ENCODE assay signal across 10 cellular contexts in the genomic region with DNA sequence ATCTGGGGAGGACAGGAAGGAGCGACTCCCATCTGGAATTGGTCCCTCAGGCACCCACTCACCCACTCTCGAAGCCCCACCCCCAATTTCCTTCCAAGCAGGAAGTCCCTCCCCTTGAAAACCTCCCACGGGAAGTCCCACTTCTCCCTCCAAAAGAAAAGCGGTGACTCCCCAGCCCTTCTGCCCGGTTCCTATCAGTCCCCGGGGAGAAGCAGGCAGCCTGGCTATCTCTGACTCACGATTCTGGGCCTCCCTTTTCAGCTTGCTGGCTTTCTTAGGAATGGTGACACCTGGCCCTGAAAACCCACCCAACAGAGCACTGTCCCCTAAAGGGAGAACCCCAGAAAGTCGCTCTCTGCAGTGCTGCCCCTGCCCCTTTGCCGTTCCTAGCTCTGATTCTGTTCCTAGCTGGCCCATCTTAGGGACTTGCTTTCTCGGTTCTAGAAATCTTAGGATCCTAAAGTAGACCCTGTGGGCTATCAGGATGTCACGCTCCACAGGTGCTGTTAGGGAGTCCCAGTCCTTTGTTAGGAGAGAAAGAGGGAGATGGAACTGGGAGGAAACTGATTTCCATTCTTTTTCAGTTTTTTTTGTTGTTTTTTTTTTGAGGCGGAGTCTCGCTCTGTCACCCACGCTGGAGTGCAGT. TPM values are rescaled to one million over a fixed set of nuclear protein-coding genes. Genes with fewer than 3 reads are reported as not detected.
DNase-seq lines count a peak whose midpoint lies in the region; ATAC-seq, FAIRE-seq and TF ChIP-seq lines count a peak whose summit lies in the region.
"Had no signal": no experiment of that assay in that cellular context is flagged by ENCODE, and none has a peak within 500 bp of the region (broad histone marks: within the 10 kb centered on the region; RNA-seq: fewer than 3 reads in every experiment).

No MANE protein-coding gene starts in this region.

- CTCF ChIA-PET in Calu3 (lab: Charles Lee) = no interaction called here

- in situ Hi-C loops in ACHN (cut with HindIII; ENCODE audit: low pct_ligation_motif_present, low pct_unique_long_range_greater_than_20kb, low sequenced_read_pairs) = no loop called here
- in situ Hi-C loops in GM13977 (cut with MboI; ENCODE audit: low pct_unique_long_range_greater_than_20kb, low sequenced_read_pairs, unreplicated experiment) = no loop called here

- peak; percentile 19 for DNase-seq in ACHN
- no peak for DNase-seq in HFFc6
- DNase-seq in bronchial epithelial cell (ENCODE audit: low read depth) = peak; percentile 61
- no peak for DNase-seq in mesothelial cell of epicardium (ENCODE audit: low spot score in 2 of 2, unreplicated experiment in 2 of 2)
- no peak for DNase-seq in GM13977 (ENCODE audit: low spot score)
- no peak for DNase-seq in Calu3

- H3K27ac Mint-ChIP-seq in HFFc6 (0 out of 2 replicates have a peak overlapping the region, but pooled peaks have one; percentile 13), mesothelial cell of epicardium (peak overlapping the region; percentile 56), Calu3 (ENCODE audit: unreplicated experiment) (no peak overlapping the region)

- intact Hi-C loops in Calu3 (cut with micrococcal nuclease; ENCODE audit: unreplicated experiment) = no loop called here

- ATAC-seq in GM19463 (IDR thresholded peaks at IDR 0.05; ENCODE audit: unreplicated experiment) (no peak), HG03139 (IDR thresholded peaks at IDR 0.05; ENCODE audit: unreplicated experiment) (no peak)

- H3K4me1 Mint-ChIP-seq in HFFc6 (ENCODE audit: low read depth) (peaks cover 21% of the 10 kb centered on the region), mesothelial cell of epicardium (peaks cover 27% of the 10 kb centered on the region), Calu3 (ENCODE audit: low read depth, unreplicated experiment) (peaks cover 16% of the 10 kb centered on the region)

- no peak for FAIRE-seq in bronchial epithelial cell (lab: Jason Lieb, UNC)
- FAIRE-seq: colon had no signal

- TF ChIP-seq CTCF in HFFc6 (IDR thresholded peaks at IDR 0.05) (no peak), bronchial epithelial cell (IDR thresholded peaks at IDR 0.05; ENCODE audit: insufficient read depth, low read length, severe bottlenecking) (no peak), mesothelial cell of epicardium (IDR thresholded peaks at IDR 0.05; ENCODE audit: unreplicated experiment) (no peak), GM13977 (IDR thresholded peaks at IDR 0.05; ENCODE audit: extremely low read depth, insufficient read depth, missing control alignments) (no peak), Calu3 (IDR thresholded peaks at IDR 0.05; ENCODE audit: unreplicated experiment) (no peak)

- BruUV-seq in Calu3 (replicated peaks; lab: Mats Ljungman, UMichigan) = no TSS peak

- no peaks in the 10 kb centered on the region; the same call in 1 of the 2 replicates for H3K27me3 Mint-ChIP-seq in HFFc6 (ENCODE audit: insufficient read depth)
- H3K27me3 Mint-ChIP-seq in mesothelial cell of epicardium (ENCODE audit: low read depth) = no peaks in the 10 kb centered on the region
- no peaks in the 10 kb centered on the region for H3K27me3 Mint-ChIP-seq in Calu3 (ENCODE audit: unreplicated experiment)

- no peak overlapping the region for H3K4me3 ChIP-seq in bronchial epithelial cell (ENCODE audit: low read depth, low read length)

- H3K36me3 Mint-ChIP-seq in HFFc6 (ENCODE audit: low read depth) = peaks cover 10% of the 10 kb centered on the region; the same call in 1 of the 2 replicates
- peaks cover 9% of the 10 kb centered on the region for H3K36me3 Mint-ChIP-seq in mesothelial cell of epicardium
- peaks cover 13% of the 10 kb centered on the region for H3K36me3 Mint-ChIP-seq in Calu3 (ENCODE audit: insufficient read depth, unreplicated experiment)

- no peaks in the 10 kb centered on the region for H3K27me3 ChIP-seq in bronchial epithelial cell (ENCODE audit: control insufficient read depth, insufficient read depth, low read length)

- H3K36me3 ChIP-seq in bronchial epithelial cell (ENCODE audit: control insufficient read depth, insufficient read depth, low read length) = peaks cover 5% of the 10 kb centered on the region

- H3K9me3 Mint-ChIP-seq in HFFc6 (no peaks in the 10 kb centered on the region), mesothelial cell of epicardium (no peaks in the 10 kb centered on the region), Calu3 (ENCODE audit: low read depth, unreplicated experiment) (no peaks in the 10 kb centered on the region)

- no peak overlapping the region for H3K4me3 Mint-ChIP-seq in HFFc6
- no peak overlapping the region for H3K4me3 Mint-ChIP-seq in mesothelial cell of epicardium
- H3K4me3 Mint-ChIP-seq in Calu3 (ENCODE audit: low read depth, unreplicated experiment) = no peak overlapping the region

RNA-seq across cellular contexts. Expression of a gene that starts 6.0 kb away (rescaled TPM):
- total RNA-seq in HFFc6 (2021; fragmentation: NEBNext Ultra II Directional; extraction: Animal tissue kit (Norgen Biotek cat#: 25700)) = 10 to 100 TPM; 50.6 to 54.5 (median 51.7) TPM
- total RNA-seq in bronchial epithelial cell = 7.6 and 12.7 TPM in 2 replicates
- total RNA-seq in mesothelial cell of epicardium = 50.5 to 52.7 TPM (median 52.4 TPM) in 3 replicates
- total RNA-seq in Calu3 (2022) = 24.4 and 27.3 TPM in 2 replicates

RNA-seq across cellular contexts. Expression of a gene that starts 8.9 kb away (rescaled TPM):
- 1 to 10 TPM in 3 of 6 experiments, under 1 TPM in 3; 0.66 to 1.6 (median 1.0) TPM for total RNA-seq in HFFc6 (2021; fragmentation: NEBNext Ultra II Directional; extraction: Animal tissue kit (Norgen Biotek cat#: 25700))
- total RNA-seq in bronchial epithelial cell = 0.38 and 0.53 TPM in 2 replicates
- total RNA-seq in mesothelial cell of epicardium = 2.0 to 3.6 TPM (median 3.3 TPM) in 3 replicates
- 4.5 and 9.1 TPM in 2 replicates for total RNA-seq in Calu3 (2022)
- total RNA-seq: renal cortical epithelial cell had no signal

RNA-seq across cellular contexts. Expression of a gene that starts 10.8 kb away (rescaled TPM):
- under 1 TPM; 0.50 to 0.99 (median 0.86) TPM for total RNA-seq in HFFc6 (2021; fragmentation: NEBNext Ultra II Directional; extraction: Animal tissue kit (Norgen Biotek cat#: 25700))
- total RNA-seq in bronchial epithelial cell (under 0.01 and 0.64 TPM in 2 replicates), mesothelial cell of epicardium (8.2 to 8.5 TPM (median 8.4 TPM) in 3 replicates), Calu3 (2022) (0.38 and 0.39 TPM in 2 replicates)

RNA-seq across cellular contexts. Expression of a gene that starts 36.7 kb away (rescaled TPM):
- total RNA-seq in HFFc6 (2021; fragmentation: NEBNext Ultra II Directional; extraction: Animal tissue kit (Norgen Biotek cat#: 25700)) = 10 to 100 TPM; 22.9 to 33.6 (median 26.5) TPM
- total RNA-seq in bronchial epithelial cell (32.8 and 34.2 TPM in 2 replicates), mesothelial cell of epicardium (25.7 to 29.3 TPM (median 26.6 TPM) in 3 replicates), Calu3 (2022) (23.5 and 29.1 TPM in 2 replicates)

RNA-seq across cellular contexts. Expression of a gene that starts 43.3 kb away (rescaled TPM):
- 10 to 100 TPM; 38.7 to 42.9 (median 41.2) TPM for total RNA-seq in HFFc6 (2021; fragmentation: NEBNext Ultra II Directional; extraction: Animal tissue kit (Norgen Biotek cat#: 25700))
- 18.7 and 20.7 TPM in 2 replicates for total RNA-seq in bronchial epithelial cell
- total RNA-seq in mesothelial cell of epicardium = 34.7 to 38.5 TPM (median 38.4 TPM) in 3 replicates
- 26.1 and 30.6 TPM in 2 replicates for total RNA-seq in Calu3 (2022)

Comparison
In these comparisons a context has a peak if more than half of its experiments do, and no peak if none do; other contexts are left out.
1. DNase-seq: peak in ACHN (single experiment) and bronchial epithelial cell (single experiment); none in HFFc6 (single experiment), mesothelial cell of epicardium (0 of 2), GM13977 (single experiment) and Calu3 (single experiment).